ENCODE assay signal across 1 cellular context in genomic region chr18:46097853-46098615, GRCh38.
TF ChIP-seq lines count a peak whose summit lies in the region.

Gene ATP5F1A, minus strand, starts transcription at chr18:46098296. Its CDS starts 65 bp downstream, at chr18:46098231.

TF ChIP-seq in GM12878, 131 proteins besides CTCF, POLR2A, EP300 and RAD21 (continued from another document and continues in another):
- TF ChIP-seq PRDM15 (CRISPR knock-in tag; IDR thresholded peaks at IDR 0.05): no peak
- TF ChIP-seq ZZZ3 (IDR thresholded peaks at IDR 0.05; ENCODE audit: control insufficient read depth, insufficient read length, low read depth): no peak
- TF ChIP-seq YBX1 (IDR thresholded peaks at IDR 0.05): no peak
- no peak for TF ChIP-seq IRF3 (IDR thresholded peaks at IDR 0.05)
- TF ChIP-seq NR2C2 (IDR thresholded peaks at IDR 0.05; ENCODE audit: borderline replicate concordance, control insufficient read depth, insufficient read length, low read depth): peak; percentile 72
- no peak for TF ChIP-seq NFYA (IDR thresholded peaks at IDR 0.05; ENCODE audit: borderline replicate concordance, low read depth, low read length)
- TF ChIP-seq RB1 (IDR thresholded peaks at IDR 0.05; ENCODE audit: borderline replicate concordance): peak; percentile 71; the same call in 1 of the 2 replicates
- no peak for TF ChIP-seq NRF1 (conservative IDR thresholded peaks at IDR 0.05; ENCODE audit: low read depth, low read length)
- no peak for TF ChIP-seq BMI1 (IDR thresholded peaks at IDR 0.05; ENCODE audit: borderline replicate concordance)
- no peak for TF ChIP-seq ZNF622 (IDR thresholded peaks at IDR 0.05)
- peak; percentile 56; the same call in 1 of the 2 replicates for TF ChIP-seq TAF1 (IDR thresholded peaks at IDR 0.05; ENCODE audit: borderline replicate concordance, low read depth, low read length)
- no peak for TF ChIP-seq CEBPB (IDR thresholded peaks at IDR 0.05; ENCODE audit: borderline replicate concordance in 1 of 2, low read depth in 2 of 2, low read length in 2 of 2)
- TF ChIP-seq RELA (IDR thresholded peaks at IDR 0.05; ENCODE audit: borderline replicate concordance, partially characterized antibody): no peak
- no peak for TF ChIP-seq ETV6 (conservative IDR thresholded peaks at IDR 0.05 in 1 of 2, IDR thresholded peaks at IDR 0.05 in 1 of 2; ENCODE audit: borderline replicate concordance in 1 of 2, low read depth in 1 of 2)
- TF ChIP-seq LARP7 (IDR thresholded peaks at IDR 0.05): peak; percentile 89
- TF ChIP-seq BACH1 (IDR thresholded peaks at IDR 0.05; ENCODE audit: borderline replicate concordance): peak; percentile 85
- no peak for TF ChIP-seq BRCA1 (IDR thresholded peaks at IDR 0.05; ENCODE audit: low read depth, low read length)
- TF ChIP-seq IRF5 (IDR thresholded peaks at IDR 0.05; ENCODE audit: borderline replicate concordance): no peak
- TF ChIP-seq RELB (IDR thresholded peaks at IDR 0.05; ENCODE audit: low read depth): peak; percentile 90
- TF ChIP-seq SRF (IDR thresholded peaks at IDR 0.05; ENCODE audit: low read depth in 2 of 2, low read length in 2 of 2): no peak
- no peak for TF ChIP-seq SKIL (IDR thresholded peaks at IDR 0.05; ENCODE audit: low read depth, poor library complexity, severe bottlenecking)
- TF ChIP-seq MEF2A (IDR thresholded peaks at IDR 0.05; ENCODE audit: insufficient read depth, low read depth, low read length): no peak
- no peak for TF ChIP-seq CBX5 (IDR thresholded peaks at IDR 0.05; ENCODE audit: low read depth)
- TF ChIP-seq NR2C1 (IDR thresholded peaks at IDR 0.05): peak; percentile 93
- TF ChIP-seq E4F1 (IDR thresholded peaks at IDR 0.05; ENCODE audit: borderline replicate concordance, partially characterized antibody): no peak
- TF ChIP-seq ZBTB40 (IDR thresholded peaks at IDR 0.05; ENCODE audit: borderline replicate concordance): peak; percentile 71
- TF ChIP-seq ZNF274 (IDR thresholded peaks at IDR 0.05; ENCODE audit: insufficient read depth, insufficient read length): no peak
- TF ChIP-seq EZH2 (IDR thresholded peaks at IDR 0.05; ENCODE audit: borderline replicate concordance, control insufficient read depth, low read depth, low read length): no peak
- TF ChIP-seq MLLT1 (IDR thresholded peaks at IDR 0.05): no peak; the same call in 1 of the 2 replicates
- TF ChIP-seq RBBP5 (conservative IDR thresholded peaks at IDR 0.05): 0 out of 2 replicates have a peak, but pooled peaks have one; percentile 36
- no peak for TF ChIP-seq RFX5 (IDR thresholded peaks at IDR 0.05; ENCODE audit: low read depth, low read length)
- TF ChIP-seq CBX3 (IDR thresholded peaks at IDR 0.05; ENCODE audit: borderline replicate concordance, low read depth): no peak
- no peak for TF ChIP-seq CHD1 (IDR thresholded peaks at IDR 0.05; ENCODE audit: low read depth, low read length)
